8 cellular contexts compared by ENCODE assay signal in genomic region chr1:246699095-246699735, GRCh38. TPM values are rescaled to one million over a fixed set of nuclear protein-coding genes. Genes with fewer than 3 reads are reported as not detected.
DNase-seq lines count a peak whose midpoint lies in the region; ATAC-seq and TF ChIP-seq lines count a peak whose summit lies in the region.

No MANE protein-coding gene starts in this region.

- H3K27ac ChIP-seq in caudate nucleus (ENCODE audit: low read depth, low read length): no peak overlapping the region

- TF ChIP-seq CTCF in WTC11 (IDR thresholded peaks at IDR 0.05): peak; percentile 55; the same call in 1 of the 2 replicates

- ATAC-seq in GM19035 (IDR thresholded peaks at IDR 0.05; ENCODE audit: unreplicated experiment) (peak; percentile 92), HG03280 (IDR thresholded peaks at IDR 0.05; ENCODE audit: unreplicated experiment) (peak; percentile 96), WTC11 (peak; percentile 88)

- CTCF ChIA-PET in WTC11 (lab: Charles Lee): interaction anchor here (0.7 kb wide), 1 partner anchor 223 kb away, joined by 3 read pairs; no protein-coding TSS in a partner anchor

- peaks cover 12% of the 10 kb centered on the region for H3K36me3 Mint-ChIP-seq in WTC11

- H3K9me3 Mint-ChIP-seq in WTC11: peaks cover 20% of the 10 kb centered on the region

- peak overlapping the region; percentile 48 for H3K4me3 Mint-ChIP-seq in WTC11

- H3K27ac Mint-ChIP-seq in WTC11: no peak overlapping the region

- DNase-seq in Ammon's horn (ENCODE audit: low spot score) (peak; percentile 83), NCI-H345 (lab: John Stamatoyannopoulos, UW) (peak; percentile 83), WTC11 (ENCODE audit: low spot score) (peak; percentile 83), caudate nucleus (lab: John Stamatoyannopoulos, UW) (peak in 53 of 61 donors; percentile 14 to 82 (median 52)), kidney tubule cell (ENCODE audit: low spot score) (peak; percentile 94)
- DNase-seq in stimulated activated CD4-positive, alpha-beta T cell treated with anti-CD3 and anti-CD28 coated beads, Interleukin-1b, Interleukin-23, amount 100 ng/mL, for 24 hours (ENCODE audit: low read depth in 4 of 4, low spot score in 1 of 4): peak; percentile 54 to 71 (median 62)

- 0 out of 2 replicates have a peak, but pooled peaks cover 3% of the 10 kb centered on the region for H3K4me1 Mint-ChIP-seq in WTC11

- H3K27me3 Mint-ChIP-seq in WTC11 (ENCODE audit: low read depth): peaks cover 13% of the 10 kb centered on the region

- POLR2A ChIA-PET in WTC11 (lab: Charles Lee): no interaction called here

TF ChIP-seq in WTC11, 78 proteins besides CTCF, POLR2A, EP300 and RAD21:
- TF ChIP-seq ZNF532 (CRISPR knock-in tag; IDR thresholded peaks at IDR 0.05; ENCODE audit: borderline replicate concordance) (no peak), CBFB (CRISPR knock-in tag; IDR thresholded peaks at IDR 0.05; ENCODE audit: low read depth) (no peak), ZNF396 (CRISPR knock-in tag; IDR thresholded peaks at IDR 0.05; ENCODE audit: borderline replicate concordance) (no peak), TCF7 (CRISPR knock-in tag; IDR thresholded peaks at IDR 0.05; ENCODE audit: low read depth) (no peak), E2F4 (CRISPR knock-in tag; IDR thresholded peaks at IDR 0.05; ENCODE audit: borderline replicate concordance, low read depth) (no peak), RORB (CRISPR knock-in tag; IDR thresholded peaks at IDR 0.05) (no peak), TEAD4 (CRISPR knock-in tag; IDR thresholded peaks at IDR 0.05) (no peak), PRRX2 (CRISPR knock-in tag; IDR thresholded peaks at IDR 0.05) (no peak), CREB1 (CRISPR knock-in tag; IDR thresholded peaks at IDR 0.05) (no peak), ZNF512 (CRISPR knock-in tag; IDR thresholded peaks at IDR 0.05; ENCODE audit: borderline replicate concordance) (no peak), ZNF425 (CRISPR knock-in tag; conservative IDR thresholded peaks at IDR 0.05) (no peak), ZNF671 (CRISPR knock-in tag; IDR thresholded peaks at IDR 0.05) (no peak), CREM (CRISPR knock-in tag; IDR thresholded peaks at IDR 0.05) (no peak), JUN (CRISPR knock-in tag; IDR thresholded peaks at IDR 0.05) (no peak), ZNF423 (CRISPR knock-in tag; IDR thresholded peaks at IDR 0.05) (no peak), SOX15 (CRISPR knock-in tag; IDR thresholded peaks at IDR 0.05) (no peak)

RNA-seq across cellular contexts. Expression of gene SCCPDH, which starts 25.0 kb away (rescaled TPM):
- 10.9 to 13.0 TPM (median 12.4 TPM) in 3 replicates for total RNA-seq in WTC11 (2021)
